18 cellular contexts compared by ENCODE assay signal in the genomic region with DNA sequence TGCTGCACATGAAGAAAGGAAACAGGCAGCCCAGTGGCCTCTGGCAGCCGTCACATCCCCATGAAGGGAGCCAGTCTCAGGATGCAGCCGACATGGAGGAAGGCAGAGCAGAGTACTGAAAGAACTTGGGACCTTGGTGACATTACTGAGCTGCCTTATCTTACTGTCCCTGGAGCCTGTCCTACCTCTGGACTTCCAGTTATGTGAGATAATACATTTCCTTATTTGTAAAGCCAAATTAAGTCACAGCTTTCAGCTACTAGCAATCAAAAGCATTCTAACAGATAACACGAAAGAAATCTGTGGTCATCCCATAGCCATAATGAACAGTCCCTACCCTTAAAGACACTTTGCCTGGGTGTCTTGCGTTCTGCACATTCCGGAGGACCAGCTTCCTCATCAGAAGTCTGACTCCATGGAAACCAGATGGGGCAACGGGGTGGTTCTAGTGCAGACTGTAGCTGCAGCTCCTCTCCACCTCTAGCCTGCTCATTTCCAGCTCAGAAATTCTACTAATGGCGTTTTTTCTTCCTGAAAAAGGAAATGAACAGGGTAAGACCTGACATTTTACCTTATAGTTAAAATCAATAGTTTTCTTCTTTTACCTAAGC. TPM values are rescaled to one million over a fixed set of nuclear protein-coding genes. Genes with fewer than 3 reads are reported as not detected.
"Had no signal": no experiment of that assay in that cellular context is flagged by ENCODE, and none has a peak within 500 bp of the region (broad histone marks: within the 10 kb centered on the region; RNA-seq: fewer than 3 reads in every experiment).

No MANE protein-coding gene starts in this region.

- H3K27ac ChIP-seq: esophagus muscularis mucosa, gastrocnemius medialis, lower lobe of right lung, tibial nerve, uterus had no signal

- ATAC-seq: gastrocnemius medialis; left colon; lower lobe of right lung; naive thymus-derived CD4-positive, alpha-beta T cell; stimulated activated naive CD8-positive, alpha-beta T cell treated with anti-CD3 and anti-CD28 coated beads, Interleukin-15, Interleukin-2, amounts not matched to agents 100 U/mL and 50 U/mL, for 24 hours had no signal

- H3K36me3 Mint-ChIP-seq: activated CD4-positive, alpha-beta memory T cell treated with anti-CD3 and anti-CD28 coated beads for 36 hours; activated naive CD4-positive, alpha-beta T cell treated with anti-CD3 and anti-CD28 coated beads, Interleukin-2, amount 10 ng/mL, durations not matched to agents 7 days and 5 days had no signal

- H3K27me3 ChIP-seq: esophagus muscularis mucosa, gastrocnemius medialis, tibial nerve, uterus had no signal

- H3K36me3 ChIP-seq: esophagus muscularis mucosa, gastrocnemius medialis, lower lobe of right lung, tibial nerve, uterus had no signal

- H3K4me1 ChIP-seq: gastrocnemius medialis, lower lobe of right lung, tibial nerve, uterus had no signal

- H3K27ac Mint-ChIP-seq: activated CD4-positive, alpha-beta memory T cell treated with anti-CD3 and anti-CD28 coated beads for 36 hours; activated naive CD4-positive, alpha-beta T cell treated with anti-CD3 and anti-CD28 coated beads, Interleukin-2, amount 10 ng/mL, durations not matched to agents 7 days and 5 days; naive thymus-derived CD4-positive, alpha-beta T cell; T-helper 2 cell treated with Interferon-gamma antibody and Interleukin-4, amounts not matched to agents 5 μg/mL and 100 μg/mL, for 36 hours had no signal

- DNase-seq: activated CD4-positive, alpha-beta memory T cell treated with anti-CD3 and anti-CD28 coated beads for 36 hours; activated CD4-positive, alpha-beta T cell treated with anti-CD3 and anti-CD28 coated beads for 48 hours; activated naive CD4-positive, alpha-beta T cell treated with anti-CD3 and anti-CD28 coated beads, Interleukin-2, amount 10 ng/mL, durations not matched to agents 7 days and 5 days; activated T-cell treated with anti-CD3 and anti-CD28 coated beads, Interleukin-2, amount 50 U/mL, for 48 hours; effector memory CD4-positive, alpha-beta T cell; gastrocnemius medialis; islet precursor cell; left colon; lower lobe of right lung; naive thymus-derived CD4-positive, alpha-beta T cell; stimulated activated CD4-positive, alpha-beta T cell treated with anti-CD3 and anti-CD28 coated beads, Interleukin-4, amount 100 ng/mL, for 24 hours; stimulated activated naive CD8-positive, alpha-beta T cell treated with anti-CD3 and anti-CD28 coated beads, Interleukin-15, Interleukin-2, amounts not matched to agents 100 U/mL and 50 U/mL, for 24 hours; uterus had no signal

- H3K9me3 ChIP-seq: esophagus muscularis mucosa, gastrocnemius medialis, lower lobe of right lung, tibial nerve, uterus had no signal

- H3K4me3 ChIP-seq: esophagus muscularis mucosa, gastrocnemius medialis, lower lobe of right lung, tibial nerve, uterus had no signal

- H3K4me3 Mint-ChIP-seq: activated CD4-positive, alpha-beta memory T cell treated with anti-CD3 and anti-CD28 coated beads for 36 hours; activated naive CD4-positive, alpha-beta T cell treated with anti-CD3 and anti-CD28 coated beads, Interleukin-2, amount 10 ng/mL, durations not matched to agents 7 days and 5 days; neural crest cell; T-helper 2 cell treated with Interferon-gamma antibody and Interleukin-4, amounts not matched to agents 5 μg/mL and 100 μg/mL, for 36 hours had no signal

RNA-seq across cellular contexts. Expression of a gene that starts 7.8 kb away (rescaled TPM):
- polyA plus RNA-seq: endothelial cell of umbilical vein had no signal
